ENCODE assay signal across 8 cellular contexts in the genomic region with DNA sequence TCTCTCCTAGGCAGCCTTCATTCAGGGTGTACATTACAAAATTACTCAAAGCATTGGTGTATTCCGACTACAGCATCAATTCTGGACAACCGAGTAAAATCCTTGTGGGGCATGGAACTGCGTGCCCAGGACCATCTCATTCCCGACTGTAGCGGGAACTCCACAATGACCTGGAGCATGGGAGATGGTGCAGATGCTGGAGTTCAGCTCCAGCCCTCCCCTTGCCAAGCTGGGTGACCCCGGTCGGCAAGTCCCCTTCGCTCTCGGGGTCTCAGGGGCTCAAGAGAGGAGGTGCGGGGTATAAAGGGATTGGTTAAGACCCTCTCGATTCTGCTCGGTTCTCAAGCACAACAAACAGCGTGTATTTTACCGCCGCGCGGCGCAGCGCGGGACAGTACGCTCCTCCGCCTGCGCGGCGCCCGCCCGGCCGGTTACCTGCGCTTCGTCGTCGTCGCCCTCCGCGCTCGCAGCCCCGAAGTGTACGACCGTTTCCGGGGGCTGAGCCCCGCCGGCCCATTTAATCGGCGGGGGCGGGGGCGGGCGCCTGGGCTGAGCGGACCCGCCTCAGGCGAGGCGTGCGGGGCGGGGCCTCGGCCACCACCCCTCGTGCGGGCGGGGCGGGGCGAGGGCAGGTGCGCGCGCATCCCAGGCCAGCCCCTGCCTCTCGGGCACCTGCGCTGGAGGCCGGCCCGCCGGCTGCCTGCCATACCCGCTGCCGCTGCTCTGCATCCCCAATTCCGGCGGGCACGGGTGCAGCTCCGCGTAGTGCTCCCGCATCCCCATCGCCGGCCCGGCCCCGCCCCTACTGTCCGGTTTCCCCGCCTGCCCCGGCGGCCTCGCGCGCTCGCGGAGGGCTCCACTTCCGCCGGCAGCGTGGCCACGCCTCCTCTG. TPM values are rescaled to one million over a fixed set of nuclear protein-coding genes. Genes with fewer than 3 reads are reported as not detected.
DNase-seq lines count a peak whose midpoint lies in the region; ATAC-seq and TF ChIP-seq lines count a peak whose summit lies in the region.

A gene (minus strand): TSS at position 493 of the 891 bp plus-strand sequence. CDS start 691 bp downstream, outside the sequence.

- H3K27me3 ChIP-seq in liver (ENCODE audit: control insufficient read depth in 4 of 4, insufficient read depth in 4 of 4, low read length in 3 of 4), result no peaks in the 10 kb centered on the region

- peak within 1 kb of the TSS; percentile 76 for H3K4me3 ChIP-seq in choroid plexus epithelial cell (ENCODE audit: low read depth, low read length)
- peak within 1 kb of the TSS; percentile 59 to 86 (median 81) for H3K4me3 ChIP-seq in liver (ENCODE audit: low read depth in 1 of 3, low read length in 3 of 3)

- no peaks in the 10 kb centered on the region for H3K9me3 ChIP-seq in liver (ENCODE audit: control insufficient read depth in 4 of 4, low read length in 3 of 4)

- H3K4me1 ChIP-seq in liver (ENCODE audit: control insufficient read depth in 4 of 4, insufficient read depth in 4 of 4, low read length in 3 of 4), result peaks cover 1 to 38% (median 24%) of the 10 kb centered on the region in 4 donors

- peak within 1 kb of the TSS; percentile 79 to 83 for H3K27ac ChIP-seq in liver (ENCODE audit: low read depth in 1 of 2, low read length in 2 of 2)

- no peak for TF ChIP-seq RAD21 in liver (IDR thresholded peaks at IDR 0.05)

- TF ChIP-seq CTCF in choroid plexus epithelial cell (conservative IDR thresholded peaks at IDR 0.05; ENCODE audit: low read depth, low read length) (no peak), liver (IDR thresholded peaks at IDR 0.05; ENCODE audit: low read depth, low read length, missing input control) (no peak)

- peak within 1 kb of the TSS; percentile 11 to 77 for H3K9ac ChIP-seq in liver (ENCODE audit: low read depth in 1 of 2, low read length in 2 of 2)

- ATAC-seq in HG02973 (IDR thresholded peaks at IDR 0.05; ENCODE audit: unreplicated experiment), result peak; percentile 39
- ATAC-seq in activated CD4-positive, CD25-positive, alpha-beta regulatory T cell treated with anti-CD3 and anti-CD28 coated beads, Interleukin-2, amount 50 U/mL, for 24 hours, result peak; percentile 42 to 50

- under 1% methylated on average over 84 of the region's 92 CpGs for WGBS in liver

- DNase-seq in SIG-M5 treated with dmso at 0.1 percent for 504 hours (lab: John Stamatoyannopoulos, UW; ENCODE audit: unreplicated experiment) (peak; percentile 34), SIG-M5 (lab: John Stamatoyannopoulos, UW) (no peak), NCI-H2227 (lab: John Stamatoyannopoulos, UW; ENCODE audit: unreplicated experiment) (peak; percentile 88), choroid plexus epithelial cell (ENCODE audit: low read depth) (peak; percentile 46)
- DNase-seq in stimulated activated CD4-positive, alpha-beta T cell treated with anti-CD3 and anti-CD28 coated beads, Interleukin-4, amount 100 ng/mL, for 48 hours (ENCODE audit: low read depth in 2 of 2), result peak; percentile 63 to 77

- H3K36me3 ChIP-seq in liver (ENCODE audit: control insufficient read depth in 4 of 4, insufficient read depth in 3 of 4, low read depth in 1 of 4, low read length in 3 of 4), result peaks cover 0 to 1% (median 0%) of the 10 kb centered on the region in 4 donors

TF ChIP-seq in liver, 16 proteins besides CTCF, POLR2A, EP300 and RAD21:
- TF ChIP-seq GABPA (IDR thresholded peaks at IDR 0.05 in 1 of 2, conservative IDR thresholded peaks at IDR 0.05 in 1 of 2) (no peak), JUND (IDR thresholded peaks at IDR 0.05) (no peak), FOXA2 (IDR thresholded peaks at IDR 0.05) (no peak), EGR1 (IDR thresholded peaks at IDR 0.05; ENCODE audit: low read depth in 2 of 2) (no peak), RXRA (IDR thresholded peaks at IDR 0.05) (no peak), SP1 (IDR thresholded peaks at IDR 0.05) (no peak), TAF1 (conservative IDR thresholded peaks at IDR 0.05) (no peak), YY1 (IDR thresholded peaks at IDR 0.05) (no peak), NR2F2 (IDR thresholded peaks at IDR 0.05) (no peak), HNF4G (IDR thresholded peaks at IDR 0.05) (no peak), FOXA1 (IDR thresholded peaks at IDR 0.05) (no peak)
- TF ChIP-seq, protein P1, sequence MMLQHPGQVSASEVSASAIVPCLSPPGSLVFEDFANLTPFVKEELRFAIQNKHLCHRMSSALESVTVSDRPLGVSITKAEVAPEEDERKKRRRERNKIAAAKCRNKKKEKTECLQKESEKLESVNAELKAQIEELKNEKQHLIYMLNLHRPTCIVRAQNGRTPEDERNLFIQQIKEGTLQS (IDR thresholded peaks at IDR 0.05), result no peak
- TF ChIP-seq, protein P2, sequence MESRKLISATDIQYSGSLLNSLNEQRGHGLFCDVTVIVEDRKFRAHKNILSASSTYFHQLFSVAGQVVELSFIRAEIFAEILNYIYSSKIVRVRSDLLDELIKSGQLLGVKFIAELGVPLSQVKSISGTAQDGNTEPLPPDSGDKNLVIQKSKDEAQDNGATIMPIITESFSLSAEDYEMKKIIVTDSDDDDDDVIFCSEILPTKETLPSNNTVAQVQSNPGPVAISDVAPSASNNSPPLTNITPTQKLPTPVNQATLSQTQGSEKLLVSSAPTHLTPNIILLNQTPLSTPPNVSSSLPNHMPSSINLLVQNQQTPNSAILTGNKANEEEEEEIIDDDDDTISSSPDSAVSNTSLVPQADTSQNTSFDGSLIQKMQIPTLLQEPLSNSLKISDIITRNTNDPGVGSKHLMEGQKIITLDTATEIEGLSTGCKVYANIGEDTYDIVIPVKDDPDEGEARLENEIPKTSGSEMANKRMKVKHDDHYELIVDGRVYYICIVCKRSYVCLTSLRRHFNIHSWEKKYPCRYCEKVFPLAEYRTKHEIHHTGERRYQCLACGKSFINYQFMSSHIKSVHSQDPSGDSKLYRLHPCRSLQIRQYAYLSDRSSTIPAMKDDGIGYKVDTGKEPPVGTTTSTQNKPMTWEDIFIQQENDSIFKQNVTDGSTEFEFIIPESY (IDR thresholded peaks at IDR 0.05), result no peak
- TF ChIP-seq, protein P3, sequence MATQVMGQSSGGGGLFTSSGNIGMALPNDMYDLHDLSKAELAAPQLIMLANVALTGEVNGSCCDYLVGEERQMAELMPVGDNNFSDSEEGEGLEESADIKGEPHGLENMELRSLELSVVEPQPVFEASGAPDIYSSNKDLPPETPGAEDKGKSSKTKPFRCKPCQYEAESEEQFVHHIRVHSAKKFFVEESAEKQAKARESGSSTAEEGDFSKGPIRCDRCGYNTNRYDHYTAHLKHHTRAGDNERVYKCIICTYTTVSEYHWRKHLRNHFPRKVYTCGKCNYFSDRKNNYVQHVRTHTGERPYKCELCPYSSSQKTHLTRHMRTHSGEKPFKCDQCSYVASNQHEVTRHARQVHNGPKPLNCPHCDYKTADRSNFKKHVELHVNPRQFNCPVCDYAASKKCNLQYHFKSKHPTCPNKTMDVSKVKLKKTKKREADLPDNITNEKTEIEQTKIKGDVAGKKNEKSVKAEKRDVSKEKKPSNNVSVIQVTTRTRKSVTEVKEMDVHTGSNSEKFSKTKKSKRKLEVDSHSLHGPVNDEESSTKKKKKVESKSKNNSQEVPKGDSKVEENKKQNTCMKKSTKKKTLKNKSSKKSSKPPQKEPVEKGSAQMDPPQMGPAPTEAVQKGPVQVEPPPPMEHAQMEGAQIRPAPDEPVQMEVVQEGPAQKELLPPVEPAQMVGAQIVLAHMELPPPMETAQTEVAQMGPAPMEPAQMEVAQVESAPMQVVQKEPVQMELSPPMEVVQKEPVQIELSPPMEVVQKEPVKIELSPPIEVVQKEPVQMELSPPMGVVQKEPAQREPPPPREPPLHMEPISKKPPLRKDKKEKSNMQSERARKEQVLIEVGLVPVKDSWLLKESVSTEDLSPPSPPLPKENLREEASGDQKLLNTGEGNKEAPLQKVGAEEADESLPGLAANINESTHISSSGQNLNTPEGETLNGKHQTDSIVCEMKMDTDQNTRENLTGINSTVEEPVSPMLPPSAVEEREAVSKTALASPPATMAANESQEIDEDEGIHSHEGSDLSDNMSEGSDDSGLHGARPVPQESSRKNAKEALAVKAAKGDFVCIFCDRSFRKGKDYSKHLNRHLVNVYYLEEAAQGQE (IDR thresholded peaks at IDR 0.05), result no peak

RNA-seq across cellular contexts. Expression of the gene that starts here (rescaled TPM):
- total RNA-seq in liver, result 10 to 100 TPM in 1 of 2 donors, 1 to 10 TPM in 1; 6.9 to 23.6 TPM
- 1 to 10 TPM; 1.9 to 4.0 TPM for polyA plus RNA-seq in liver
